29 cellular contexts compared by ENCODE assay signal in genomic region chr6:96844530-96844929, GRCh38. TPM values are rescaled to one million over a fixed set of nuclear protein-coding genes. Genes with fewer than 3 reads are reported as not detected.
DNase-seq lines count a peak whose midpoint lies in the region; ATAC-seq, FAIRE-seq and TF ChIP-seq lines count a peak whose summit lies in the region.
"Had no signal": no experiment of that assay in that cellular context is flagged by ENCODE, and none has a peak within 500 bp of the region (broad histone marks: within the 10 kb centered on the region; RNA-seq: fewer than 3 reads in every experiment).

No MANE protein-coding gene starts in this region.

- DNase-seq in GM12891 (ENCODE audit: insufficient read length, low spot score) (no peak), mesenteric fat pad (ENCODE audit: low spot score) (no peak)
- DNase-seq: ACHN; activated CD4-positive, alpha-beta memory T cell treated with anti-CD3 and anti-CD28 coated beads for 36 hours; activated T-cell treated with anti-CD3 and anti-CD28 coated beads, Interleukin-2, amount 50 U/mL, for 72 hours; CD8-positive, alpha-beta T cell; DMS 273 treated with DMSO at 0.1 percent for 48 hours; GM23248; heart right ventricle; KG1; MG63; NCI-H1105; NCI-H187 treated with DMSO at 0.1 percent for 48 hours; NCI-H524; OCI-M1; retina; stimulated activated naive B cell treated with anti-CD40 and anti-IgM and Interleukin-4, amounts not matched to agents 10 μg/mL and 1 μg/mL and 100 μg/mL, for 72 hours; testis had no signal

- TF ChIP-seq POLR2A in GM12891 (IDR thresholded peaks at IDR 0.05; ENCODE audit: low read depth, low read length), result no peak

- FAIRE-seq in GM12891 (lab: Jason Lieb, UNC), result no peak
- FAIRE-seq: colon, endothelial cell of umbilical vein, frontal cortex, keratinocyte, urothelium cell line had no signal

- peak; percentile 89 for ATAC-seq in GM18909 (IDR thresholded peaks at IDR 0.05; ENCODE audit: poor library complexity, unreplicated experiment)
- ATAC-seq in GM21529 (IDR thresholded peaks at IDR 0.05; ENCODE audit: unreplicated experiment), result peak; percentile 45
- ATAC-seq in HG03108 (IDR thresholded peaks at IDR 0.05; ENCODE audit: unreplicated experiment), result peak; percentile 88
- peak; percentile 88 for ATAC-seq in HG03571 (IDR thresholded peaks at IDR 0.05; ENCODE audit: unreplicated experiment)
- ATAC-seq in HG02798 (IDR thresholded peaks at IDR 0.05; ENCODE audit: poor library complexity, unreplicated experiment), result no peak
- ATAC-seq: activated T-cell treated with anti-CD3 and anti-CD28 coated beads, Interleukin-2, amount 50 U/mL, for 72 hours; CD8-positive, alpha-beta T cell; heart right ventricle; stimulated activated naive B cell treated with anti-CD40 and anti-IgM and Interleukin-4, amounts not matched to agents 10 μg/mL and 1 μg/mL and 100 μg/mL, for 72 hours had no signal

TF ChIP-seq in GM12891, 5 proteins besides CTCF, POLR2A, EP300 and RAD21:
- TF ChIP-seq POU2F2 (IDR thresholded peaks at IDR 0.05; ENCODE audit: low read depth, low read length), result no peak
- no peak for TF ChIP-seq TAF1 (IDR thresholded peaks at IDR 0.05; ENCODE audit: low read depth, low read length)
TF ChIP-seq in GM12891: peak in this region for 0.

RNA-seq across cellular contexts. Expression of gene GPR63, which starts 7.3 kb away (rescaled TPM):
- polyA plus RNA-seq in GM12891 (2012; ENCODE audit: low read depth, missing spikeins), result 1.0 TPM
- total RNA-seq in mesenteric fat pad, result 0.32 TPM
- total RNA-seq: CD8-positive, alpha-beta T cell had no signal
- polyA plus RNA-seq: cardiac muscle cell had no signal

RNA-seq across cellular contexts. Expression of gene NDUFAF4, which starts 53.2 kb away (rescaled TPM):
- polyA plus RNA-seq in GM12891 (2012; ENCODE audit: low read depth, missing spikeins), result 27.2 TPM
- 49.3 TPM for total RNA-seq in mesenteric fat pad
